31 cellular contexts compared by ENCODE assay signal in genomic region chr6:29970711-29971110, GRCh38.
"Had no signal": no experiment of that assay in that cellular context is flagged by ENCODE, and none has a peak within 500 bp of the region (broad histone marks: within the 10 kb centered on the region; RNA-seq: fewer than 3 reads in every experiment).

No MANE protein-coding gene starts in this region.

- H3K27ac ChIP-seq: ovary, parathyroid adenoma, psoas muscle, skin epidermis, spleen, suprapubic skin, testis, tibial artery, transverse colon, upper lobe of left lung, vagina had no signal

- H3K27me3 ChIP-seq: ovary, testis, tibial artery, upper lobe of left lung, vagina had no signal

- H3K9me3 Mint-ChIP-seq: natural killer cell treated with Interleukin-12 subunit alpha and Interleukin-12 subunit beta and Interleukin-15 and Interleukin-18, amount 100 ng/mL, for 72 hours; nephron progenitor cell; neural crest cell; stimulated activated memory B cell treated with anti-CD40 and anti-IgM and Interleukin-4, amounts not matched to agents 10 μg/mL and 1 μg/mL and 100 μg/mL, for 72 hours; stimulated activated naive CD8-positive, alpha-beta T cell treated with anti-CD3 and anti-CD28 coated beads, Interleukin-15, amount 100 ng/mL, for 72 hours had no signal

- DNase-seq: naive thymus-derived CD8-positive, alpha-beta T cell; nephron progenitor cell; occipital lobe; ovary; psoas muscle; right cardiac atrium; spleen; stimulated activated CD4-positive, alpha-beta T cell treated with anti-CD3 and anti-CD28 coated beads, Interleukin-12 subunit alpha, Interleukin-12 subunit beta, amount 100 ng/mL, for 4 hours; stimulated activated CD4-positive, alpha-beta T cell treated with anti-CD3 and anti-CD28 coated beads, Interleukin-1b, Interleukin-23, amount 100 ng/mL, for 48 hours; stimulated activated CD4-positive, alpha-beta T cell treated with anti-CD3 and anti-CD28 coated beads, Interleukin-4, amount 100 ng/mL, for 1 hour; stimulated activated CD4-positive, alpha-beta T cell treated with anti-CD3 and anti-CD28 coated beads, Interleukin-4, amount 100 ng/mL, for 4 hours; stimulated activated CD8-positive, alpha-beta memory T cell treated with anti-CD3 and anti-CD28 coated beads, Interleukin-4, amount 100 ng/mL, for 48 hours; stimulated activated naive CD4-positive, alpha-beta T cell; stimulated activated naive CD8-positive, alpha-beta T cell treated with anti-CD3 and anti-CD28 coated beads, Interleukin-15, amount 100 ng/mL, for 72 hours; stimulated activated naive CD8-positive, alpha-beta T cell treated with anti-CD3 and anti-CD28 coated beads, Interleukin-15, Interleukin-2, amounts not matched to agents 100 U/mL and 50 U/mL, for 24 hours; substantia nigra; testis; tibial artery; transverse colon; upper lobe of left lung had no signal

- H2AFZ ChIP-seq: parathyroid adenoma had no signal

- H3K4me3 Mint-ChIP-seq: naive thymus-derived CD8-positive, alpha-beta T cell; natural killer cell treated with Interleukin-12 subunit alpha and Interleukin-12 subunit beta and Interleukin-15 and Interleukin-18, amount 100 ng/mL, for 72 hours; nephron progenitor cell; neural crest cell; stimulated activated memory B cell treated with anti-CD40 and anti-IgM and Interleukin-4, amounts not matched to agents 10 μg/mL and 1 μg/mL and 100 μg/mL, for 72 hours; stimulated activated naive CD8-positive, alpha-beta T cell treated with anti-CD3 and anti-CD28 coated beads, Interleukin-15, amount 100 ng/mL, for 72 hours had no signal

- ATAC-seq: naive thymus-derived CD8-positive, alpha-beta T cell; psoas muscle; right cardiac atrium; sciatic nerve; stimulated activated memory B cell treated with anti-CD40 and anti-IgM and Interleukin-4, amounts not matched to agents 10 μg/mL and 1 μg/mL and 100 μg/mL, for 72 hours; stimulated activated naive CD8-positive, alpha-beta T cell treated with anti-CD3 and anti-CD28 coated beads, Interleukin-15, amount 100 ng/mL, for 72 hours; stimulated activated naive CD8-positive, alpha-beta T cell treated with anti-CD3 and anti-CD28 coated beads, Interleukin-15, Interleukin-2, amounts not matched to agents 100 U/mL and 50 U/mL, for 24 hours had no signal

- H3K9ac ChIP-seq: parathyroid adenoma had no signal

- H3K27ac Mint-ChIP-seq: naive thymus-derived CD8-positive, alpha-beta T cell; natural killer cell treated with Interleukin-12 subunit alpha and Interleukin-12 subunit beta and Interleukin-15 and Interleukin-18, amount 100 ng/mL, for 72 hours; nephron progenitor cell; progenitor cell of endocrine pancreas; stimulated activated memory B cell treated with anti-CD40 and anti-IgM and Interleukin-4, amounts not matched to agents 10 μg/mL and 1 μg/mL and 100 μg/mL, for 72 hours; stimulated activated naive CD8-positive, alpha-beta T cell treated with anti-CD3 and anti-CD28 coated beads, Interleukin-15, amount 100 ng/mL, for 72 hours had no signal

- H3K36me3 ChIP-seq: ovary, spleen, transverse colon, upper lobe of left lung, vagina had no signal

- H3K4me2 ChIP-seq: smooth muscle cell had no signal

- H3K4me3 ChIP-seq: ovary, psoas muscle, skin epidermis, smooth muscle cell, spleen, suprapubic skin, testis, tibial artery, transverse colon, upper lobe of left lung, vagina had no signal

- H3K36me3 Mint-ChIP-seq: naive thymus-derived CD8-positive, alpha-beta T cell; natural killer cell treated with Interleukin-12 subunit alpha and Interleukin-12 subunit beta and Interleukin-15 and Interleukin-18, amount 100 ng/mL, for 72 hours; stimulated activated memory B cell treated with anti-CD40 and anti-IgM and Interleukin-4, amounts not matched to agents 10 μg/mL and 1 μg/mL and 100 μg/mL, for 72 hours had no signal

- FAIRE-seq: urothelium cell line had no signal

- H3K9me3 ChIP-seq: ovary, psoas muscle, spleen, suprapubic skin, testis, tibial artery, transverse colon, upper lobe of left lung, vagina had no signal
